In the genomic region with DNA sequence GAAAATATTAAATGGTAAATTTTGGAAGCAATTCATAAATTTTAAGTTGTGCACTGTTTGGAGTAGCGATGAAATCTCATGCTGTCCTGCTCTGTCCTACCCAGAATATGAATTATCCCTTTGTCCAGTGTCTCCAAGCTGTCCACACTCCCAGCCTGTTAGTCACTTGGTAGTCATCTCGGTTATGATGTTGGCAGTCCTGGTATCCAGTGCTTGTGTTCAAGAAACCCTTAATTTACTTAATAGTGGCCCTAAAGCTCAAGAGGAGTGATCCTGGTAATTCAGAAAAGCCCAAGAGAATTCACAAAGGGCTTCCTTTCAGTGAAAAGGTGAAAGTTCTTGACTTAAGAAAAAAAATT, we compare ENCODE assay signal across 26 cellular contexts.
DNase-seq lines count a peak whose midpoint lies in the region; ATAC-seq, FAIRE-seq and TF ChIP-seq lines count a peak whose summit lies in the region.
"Had no signal": no experiment of that assay in that cellular context is flagged by ENCODE, and none has a peak within 500 bp of the region (broad histone marks: within the 10 kb centered on the region; RNA-seq: fewer than 3 reads in every experiment).

No MANE protein-coding gene starts in this region.

- TF ChIP-seq CTCF in HFFc6 (IDR thresholded peaks at IDR 0.05) (no peak), pancreas (IDR thresholded peaks at IDR 0.05) (no peak), Peyer's patch (IDR thresholded peaks at IDR 0.05) (no peak)

- 70 to 78% methylated on average over 2 of the region's 2 CpGs for WGBS in pancreas, 2 donors

- peaks cover 43% of the 10 kb centered on the region for H3K4me1 Mint-ChIP-seq in HFFc6 (ENCODE audit: low read depth)

- no peaks in the 10 kb centered on the region for H3K9me3 ChIP-seq in pancreas
- no peaks in the 10 kb centered on the region for H3K9me3 ChIP-seq in Peyer's patch
- H3K9me3 ChIP-seq: colonic mucosa, gastrocnemius medialis, psoas muscle, SJCRH30 had no signal

- FAIRE-seq in pancreas (lab: Jason Lieb, UNC), result no peak
- FAIRE-seq: GM18507 had no signal

- no peak overlapping the region for H3K27ac Mint-ChIP-seq in HFFc6
- H3K27ac Mint-ChIP-seq: activated CD8-positive, alpha-beta T cell treated with anti-CD3 and anti-CD28 coated beads for 36 hours; activated T-cell treated with anti-CD3 and anti-CD28 coated beads, Interleukin-2, amount 50 U/mL, for 24 hours; CD4-positive, alpha-beta memory T cell; WTC11 had no signal

- no peaks in the 10 kb centered on the region for H3K36me3 Mint-ChIP-seq in HFFc6 (ENCODE audit: low read depth)
- H3K36me3 Mint-ChIP-seq: CD4-positive, alpha-beta memory T cell; WTC11 had no signal

- H3K27me3 ChIP-seq in pancreas, result no peaks in the 10 kb centered on the region
- no peaks in the 10 kb centered on the region for H3K27me3 ChIP-seq in Peyer's patch
- H3K27me3 ChIP-seq: colonic mucosa, gastrocnemius medialis, SJCRH30 had no signal

- ATAC-seq in SK-N-SH treated with all-trans-retinoic acid at 6 μM for 48 hours (peak; percentile 65; the same call in 2 of the 3 replicates), pancreas (no peak), GM18861 (IDR thresholded peaks at IDR 0.05; ENCODE audit: unreplicated experiment) (no peak)
- ATAC-seq: activated CD8-positive, alpha-beta T cell treated with anti-CD3 and anti-CD28 coated beads for 36 hours; gastrocnemius medialis; psoas muscle; WTC11 had no signal

- DNase-seq in AG08396 (ENCODE audit: low spot score) (peak; percentile 28), HFFc6 (peak; percentile 69), islet precursor cell (peak; percentile 77), pancreas (no peak), glomerular visceral epithelial cell (ENCODE audit: extremely low spot score) (no peak), Peyer's patch (no peak)
- DNase-seq: activated CD8-positive, alpha-beta T cell treated with anti-CD3 and anti-CD28 coated beads for 36 hours; activated naive CD4-positive, alpha-beta T cell treated with Interleukin-2 at 50 U/mL for 16 hours; activated T-cell treated with anti-CD3 and anti-CD28 coated beads, Interleukin-2, amount 50 U/mL, for 24 hours; aorta; CD4-positive, alpha-beta memory T cell; colonic mucosa; DMS53; gastrocnemius medialis; KG1; left cardiac atrium; NCI-H1105; NCI-H524; psoas muscle; SJCRH30; stimulated activated CD4-positive, alpha-beta T cell treated with anti-CD3 and anti-CD28 coated beads, Interleukin-12 subunit alpha, Interleukin-12 subunit beta, amount 100 ng/mL, for 4 hours; T-helper 2 cell had no signal

- no peak for TF ChIP-seq POLR2A in Peyer's patch (IDR thresholded peaks at IDR 0.05)

- H3K36me3 ChIP-seq in pancreas (no peaks in the 10 kb centered on the region), Peyer's patch (no peaks in the 10 kb centered on the region)
- H3K36me3 ChIP-seq: colonic mucosa, gastrocnemius medialis, SJCRH30 had no signal

- H3K4me1 ChIP-seq in pancreas (no peaks in the 10 kb centered on the region), Peyer's patch (no peaks in the 10 kb centered on the region)
- H3K4me1 ChIP-seq: colonic mucosa, gastrocnemius medialis, psoas muscle, SJCRH30 had no signal

- H3K4me3 ChIP-seq in pancreas, result no peak overlapping the region
- H3K4me3 ChIP-seq in Peyer's patch, result no peak overlapping the region
- H3K4me3 ChIP-seq: colonic mucosa, gastrocnemius medialis, psoas muscle, SJCRH30 had no signal

- no peaks in the 10 kb centered on the region for H3K9me3 Mint-ChIP-seq in HFFc6
- H3K9me3 Mint-ChIP-seq: activated CD8-positive, alpha-beta T cell treated with anti-CD3 and anti-CD28 coated beads for 36 hours; activated T-cell treated with anti-CD3 and anti-CD28 coated beads, Interleukin-2, amount 50 U/mL, for 24 hours; CD4-positive, alpha-beta memory T cell; WTC11 had no signal

- no peak overlapping the region for H3K4me3 Mint-ChIP-seq in HFFc6
- H3K4me3 Mint-ChIP-seq: activated CD8-positive, alpha-beta T cell treated with anti-CD3 and anti-CD28 coated beads for 36 hours; activated T-cell treated with anti-CD3 and anti-CD28 coated beads, Interleukin-2, amount 50 U/mL, for 24 hours; CD4-positive, alpha-beta memory T cell; WTC11 had no signal

- peaks cover 2% of the 10 kb centered on the region; the same call in 1 of the 2 replicates for H3K27me3 Mint-ChIP-seq in HFFc6 (ENCODE audit: insufficient read depth)

- intact Hi-C loops in pancreas (cut with DNase I), result no loop called here

- H3K27ac ChIP-seq in pancreas, result no peak overlapping the region
- no peak overlapping the region for H3K27ac ChIP-seq in Peyer's patch
- H3K27ac ChIP-seq: colonic mucosa, gastrocnemius medialis, psoas muscle, SJCRH30 had no signal

TF ChIP-seq in SK-N-SH treated with all-trans-retinoic acid at 6 μM for 48 hours, 23 proteins besides CTCF, POLR2A, EP300 and RAD21:
- TF ChIP-seq GLIS3 (CRISPR knock-in tag; IDR thresholded peaks at IDR 0.05), result no peak
- TF ChIP-seq TOX (CRISPR knock-in tag; IDR thresholded peaks at IDR 0.05; ENCODE audit: borderline replicate concordance), result no peak
- TF ChIP-seq BACH2 (CRISPR knock-in tag; IDR thresholded peaks at IDR 0.05; ENCODE audit: borderline replicate concordance), result no peak
- TF ChIP-seq CSRNP3 (CRISPR knock-in tag; IDR thresholded peaks at IDR 0.05), result no peak
- TF ChIP-seq ZNF8 (CRISPR knock-in tag; IDR thresholded peaks at IDR 0.05), result no peak
- no peak for TF ChIP-seq OSR1 (CRISPR knock-in tag; IDR thresholded peaks at IDR 0.05)
- TF ChIP-seq ZC3H10 (CRISPR knock-in tag; IDR thresholded peaks at IDR 0.05), result no peak
- no peak for TF ChIP-seq ZNF70 (CRISPR knock-in tag; IDR thresholded peaks at IDR 0.05)
- TF ChIP-seq ARNTL (CRISPR knock-in tag; IDR thresholded peaks at IDR 0.05; ENCODE audit: borderline replicate concordance, low read depth), result no peak
- TF ChIP-seq PATZ1 (CRISPR knock-in tag; IDR thresholded peaks at IDR 0.05; ENCODE audit: borderline replicate concordance), result no peak
- TF ChIP-seq ESRRG (CRISPR knock-in tag; IDR thresholded peaks at IDR 0.05), result no peak

Comparison
In these comparisons a context has a peak if more than half of its experiments do, and no peak if none do; other contexts are left out.
1. DNase-seq: peak in AG08396 (single experiment), HFFc6 (single experiment) and islet precursor cell (single experiment); none in pancreas (0 of 6), glomerular visceral epithelial cell (single experiment) and Peyer's patch (0 of 3).